8 cellular contexts compared by ENCODE assay signal in the genomic region with DNA sequence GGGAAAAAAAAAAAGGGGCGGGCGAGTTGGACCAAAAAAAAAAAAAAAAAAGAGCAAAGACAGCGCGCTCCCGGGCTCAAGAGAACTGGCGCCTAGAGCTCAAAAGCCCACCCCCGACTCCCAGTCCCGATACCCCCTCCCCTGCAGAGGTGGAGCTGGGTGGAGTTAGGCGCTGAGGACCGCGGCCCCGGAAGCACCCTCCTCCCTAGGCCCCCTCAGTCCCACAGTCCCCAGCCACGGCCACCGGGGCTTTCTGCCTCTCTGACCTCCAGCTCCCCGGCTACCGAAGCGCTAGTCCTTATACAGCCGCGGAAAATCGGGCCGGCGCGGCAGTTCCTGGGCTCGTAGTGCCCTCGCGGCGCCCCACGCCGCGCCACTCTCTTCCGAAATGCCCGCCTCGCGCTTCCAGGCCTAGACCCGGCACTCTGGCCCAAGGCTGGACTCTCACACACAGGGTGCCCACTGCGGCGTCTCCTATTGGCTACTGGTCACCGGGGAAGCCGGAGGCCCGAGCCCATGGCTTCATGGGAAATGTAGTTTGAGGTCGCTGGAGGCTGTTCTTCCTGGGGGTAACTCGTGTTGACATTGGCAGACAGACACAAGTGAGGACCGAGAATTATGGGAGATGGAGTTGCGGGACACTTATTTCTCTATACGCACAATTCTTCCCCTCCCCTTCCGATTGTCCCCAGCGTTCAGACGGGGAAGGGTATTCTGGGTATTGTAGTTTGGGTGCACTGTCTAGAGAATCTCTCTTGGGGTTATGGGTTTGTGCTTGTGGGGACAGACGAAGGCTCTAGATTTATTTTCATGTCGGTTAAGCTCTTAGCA. TPM values are rescaled to one million over a fixed set of nuclear protein-coding genes. Genes with fewer than 3 reads are reported as not detected.
A peak's percentile ranks its signal among the peaks of the same experiment; 100 is the strongest.
DNase-seq lines count a peak whose midpoint lies in the region; ATAC-seq and TF ChIP-seq lines count a peak whose summit lies in the region.

A gene with protein sequence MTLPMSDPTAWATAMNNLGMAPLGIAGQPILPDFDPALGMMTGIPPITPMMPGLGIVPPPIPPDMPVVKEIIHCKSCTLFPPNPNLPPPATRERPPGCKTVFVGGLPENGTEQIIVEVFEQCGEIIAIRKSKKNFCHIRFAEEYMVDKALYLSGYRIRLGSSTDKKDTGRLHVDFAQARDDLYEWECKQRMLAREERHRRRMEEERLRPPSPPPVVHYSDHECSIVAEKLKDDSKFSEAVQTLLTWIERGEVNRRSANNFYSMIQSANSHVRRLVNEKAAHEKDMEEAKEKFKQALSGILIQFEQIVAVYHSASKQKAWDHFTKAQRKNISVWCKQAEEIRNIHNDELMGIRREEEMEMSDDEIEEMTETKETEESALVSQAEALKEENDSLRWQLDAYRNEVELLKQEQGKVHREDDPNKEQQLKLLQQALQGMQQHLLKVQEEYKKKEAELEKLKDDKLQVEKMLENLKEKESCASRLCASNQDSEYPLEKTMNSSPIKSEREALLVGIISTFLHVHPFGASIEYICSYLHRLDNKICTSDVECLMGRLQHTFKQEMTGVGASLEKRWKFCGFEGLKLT (minus strand): TSS at position 427 of the 831 bp plus-strand sequence. CDS start 199,993 bp downstream, outside the sequence.

- H2AFZ ChIP-seq in DND-41 (ENCODE audit: low read depth, low read length) (peak within 1 kb of the TSS; percentile 90), GM23248 (peak within 1 kb of the TSS; percentile 90), fibroblast of lung (ENCODE audit: low read length) (peak within 1 kb of the TSS; percentile 55)

- H3K36me3 ChIP-seq in DND-41 (ENCODE audit: insufficient read depth, low read length) (peaks cover 4% of the 10 kb centered on the region; the same call in 1 of the 2 replicates), GM23248 (ENCODE audit: low read depth) (no peaks in the 10 kb centered on the region), fibroblast of lung (ENCODE audit: control insufficient read depth, insufficient read depth, low read length) (no peaks in the 10 kb centered on the region)
- peaks cover 0 to 7% (median 0%) of the 10 kb centered on the region in 3 experiments for H3K36me3 ChIP-seq in naive thymus-derived CD4-positive, alpha-beta T cell (ENCODE audit: control insufficient read depth in 2 of 3, insufficient read depth in 3 of 3, low read length in 3 of 3)

- H3K27ac ChIP-seq in DND-41 (ENCODE audit: low read length) = peak within 1 kb of the TSS; percentile 88
- peak within 1 kb of the TSS; percentile 86 for H3K27ac ChIP-seq in GM23248
- peak within 1 kb of the TSS; percentile 74 for H3K27ac ChIP-seq in fibroblast of lung (ENCODE audit: insufficient read depth, low read length)
- H3K27ac ChIP-seq in naive thymus-derived CD4-positive, alpha-beta T cell (ENCODE audit: low read depth, low read length) = peak within 1 kb of the TSS; percentile 93

- H3K79me2 ChIP-seq in DND-41 (ENCODE audit: insufficient read depth, low read length) (no peaks in the 10 kb centered on the region), GM23248 (ENCODE audit: insufficient read depth) (peaks cover 7% of the 10 kb centered on the region), fibroblast of lung (ENCODE audit: control insufficient read depth, insufficient read depth, low read length) (no peaks in the 10 kb centered on the region)

- CTCF ChIA-PET in naive thymus-derived CD4-positive, alpha-beta T cell (lab: Charles Lee) = interaction anchor here (0.7 kb wide), 1 partner anchor 13 kb away, joined by 3 read pairs; no protein-coding TSS in a partner anchor

- H3K9me3 ChIP-seq in DND-41 (ENCODE audit: insufficient read depth, low read length, severe bottlenecking) = no peaks in the 10 kb centered on the region
- H3K9me3 ChIP-seq in GM23248 (ENCODE audit: low read depth) = no peaks in the 10 kb centered on the region
- no peaks in the 10 kb centered on the region for H3K9me3 ChIP-seq in fibroblast of lung (ENCODE audit: control insufficient read depth, insufficient read depth, low read depth, low read length)
- H3K9me3 ChIP-seq in naive thymus-derived CD4-positive, alpha-beta T cell (ENCODE audit: control insufficient read depth in 2 of 3, low read length in 3 of 3) = no peaks in the 10 kb centered on the region

- whole genome bisulfite sequencing in GM23248 (ENCODE audit: low coverage in 1 of 2, low lambda C conversion rate in 2 of 2, missing lambda C conversion rate in 2 of 2), 2 experiments = 1% methylated on average over 32 to 34 of the region's 50 CpGs

- POLR2A ChIA-PET in naive thymus-derived CD4-positive, alpha-beta T cell (lab: Charles Lee) = interaction anchor here (0.7 kb wide), 1 partner anchor 1318 kb away, joined by 4 read pairs; no protein-coding TSS in a partner anchor

- H3K4me1 ChIP-seq in DND-41 (ENCODE audit: insufficient read depth, low read length) (peaks cover 14% of the 10 kb centered on the region), GM23248 (ENCODE audit: insufficient read depth) (peaks cover 4% of the 10 kb centered on the region; the same call in 1 of the 2 replicates), fibroblast of lung (ENCODE audit: control insufficient read depth, extremely low read depth, insufficient read depth, low read length) (no peaks in the 10 kb centered on the region)
- H3K4me1 ChIP-seq in naive thymus-derived CD4-positive, alpha-beta T cell (ENCODE audit: control insufficient read depth in 2 of 2, insufficient read depth in 2 of 2, low read length in 2 of 2) = peaks cover 0 to 5% of the 10 kb centered on the region in 2 donors

- no peak for TF ChIP-seq CTCF in DND-41 (IDR thresholded peaks at IDR 0.05; ENCODE audit: borderline replicate concordance, extremely low read depth, low read length, poor library complexity, severe bottlenecking)
- TF ChIP-seq CTCF in fibroblast of lung (conservative IDR thresholded peaks at IDR 0.05 in 1 of 2, IDR thresholded peaks at IDR 0.05 in 1 of 2; ENCODE audit: low read depth in 1 of 2, low read length in 2 of 2) = no peak

- H3K9me3 Mint-ChIP-seq in activated T-helper 1 cell treated with anti-CD3 and anti-CD28 coated beads, Interleukin-12 subunit alpha, Interleukin-12 subunit beta, Interleukin-2, Interleukin-4 antibody, amounts not matched to agents 30 ng/mL and 10 ng/mL and 1 ng/mL, durations not matched to agents 14 hours and 24 hours and 36 hours = no peaks in the 10 kb centered on the region
- no peaks in the 10 kb centered on the region for H3K9me3 Mint-ChIP-seq in naive thymus-derived CD4-positive, alpha-beta T cell

- H3K4me2 ChIP-seq in DND-41 (ENCODE audit: insufficient read depth, low read length) = peak within 1 kb of the TSS; percentile 65
- H3K4me2 ChIP-seq in GM23248 (ENCODE audit: unreplicated experiment) = peak within 1 kb of the TSS; percentile 99
- H3K4me2 ChIP-seq in fibroblast of lung (ENCODE audit: extremely low read depth, insufficient read depth, low read length) = peak within 1 kb of the TSS; percentile 58

- H3K4me3 ChIP-seq in DND-41 (ENCODE audit: low read depth in 1 of 2, low read length in 2 of 2) = peak within 1 kb of the TSS; percentile 63 to 83; a peak in 3 of 4 replicates
- peak within 1 kb of the TSS; percentile 97 for H3K4me3 ChIP-seq in GM23248
- peak within 1 kb of the TSS; percentile 59 to 79 (median 66) for H3K4me3 ChIP-seq in fibroblast of lung (replicated peaks in 1 of 4; ENCODE audit: control extremely low read depth in 1 of 4, insufficient read depth in 1 of 4, low read depth in 3 of 4, low read length in 4 of 4)
- peak within 1 kb of the TSS; percentile 79 for H3K4me3 ChIP-seq in naive thymus-derived CD4-positive, alpha-beta T cell (ENCODE audit: low read length)

- H4K20me1 ChIP-seq in DND-41 (ENCODE audit: insufficient read depth, low read length) (no peaks in the 10 kb centered on the region), GM23248 (ENCODE audit: insufficient read depth) (no peaks in the 10 kb centered on the region), fibroblast of lung (ENCODE audit: control insufficient read depth, extremely low read depth, insufficient read depth, low read length) (no peaks in the 10 kb centered on the region)

- peak within 1 kb of the TSS; percentile 83 for H3K27ac Mint-ChIP-seq in activated T-helper 1 cell treated with anti-CD3 and anti-CD28 coated beads, Interleukin-12 subunit alpha, Interleukin-12 subunit beta, Interleukin-2, Interleukin-4 antibody, amounts not matched to agents 30 ng/mL and 10 ng/mL and 1 ng/mL, durations not matched to agents 14 hours and 24 hours and 36 hours
- H3K27ac Mint-ChIP-seq in naive thymus-derived CD4-positive, alpha-beta T cell = peak within 1 kb of the TSS in 6 of 9 donors; percentile 51 to 91 (median 71)

- in situ Hi-C loops in GM23248 (cut with MboI) = no loop called here

- H3K27me3 Mint-ChIP-seq in activated T-helper 1 cell treated with anti-CD3 and anti-CD28 coated beads, Interleukin-12 subunit alpha, Interleukin-12 subunit beta, Interleukin-2, Interleukin-4 antibody, amounts not matched to agents 30 ng/mL and 10 ng/mL and 1 ng/mL, durations not matched to agents 14 hours and 24 hours and 36 hours (ENCODE audit: insufficient read depth) = peaks cover 5% of the 10 kb centered on the region
- no peaks in the 10 kb centered on the region for H3K27me3 Mint-ChIP-seq in naive thymus-derived CD4-positive, alpha-beta T cell

- H3K36me3 Mint-ChIP-seq in activated T-helper 1 cell treated with anti-CD3 and anti-CD28 coated beads, Interleukin-12 subunit alpha, Interleukin-12 subunit beta, Interleukin-2, Interleukin-4 antibody, amounts not matched to agents 30 ng/mL and 10 ng/mL and 1 ng/mL, durations not matched to agents 14 hours and 24 hours and 36 hours (ENCODE audit: low read depth) = peaks cover 7% of the 10 kb centered on the region
- H3K36me3 Mint-ChIP-seq in naive thymus-derived CD4-positive, alpha-beta T cell = peaks cover 0 to 6% (median 0%) of the 10 kb centered on the region in 5 donors

- peak; percentile 92 for ATAC-seq in DND-41 (ENCODE audit: insufficient read depth, low read depth)
- ATAC-seq in naive thymus-derived CD4-positive, alpha-beta T cell = peak; percentile 98

- H3K27me3 ChIP-seq in DND-41 (ENCODE audit: insufficient read depth, low read length, poor library complexity) = no peaks in the 10 kb centered on the region
- H3K27me3 ChIP-seq in GM23248 (replicated peaks; ENCODE audit: insufficient read depth) = no peaks in the 10 kb centered on the region
- H3K27me3 ChIP-seq in fibroblast of lung (ENCODE audit: control insufficient read depth, insufficient read depth, low read length) = no peaks in the 10 kb centered on the region
- no peaks in the 10 kb centered on the region for H3K27me3 ChIP-seq in naive thymus-derived CD4-positive, alpha-beta T cell (ENCODE audit: control insufficient read depth in 2 of 2, insufficient read depth in 2 of 2, low read length in 2 of 2)

- intact Hi-C loops in activated T-helper 1 cell treated with anti-CD3 and anti-CD28 coated beads, Interleukin-12 subunit alpha, Interleukin-12 subunit beta, Interleukin-2, Interleukin-4 antibody, amounts not matched to agents 30 ng/mL and 10 ng/mL and 1 ng/mL, durations not matched to agents 14 hours and 24 hours and 36 hours (cut with micrococcal nuclease) = loop anchor here (1.0 to 10.0 kb wide), 10 partner anchors 14 to 1314 kb away; a partner anchor contains a TSS
- intact Hi-C loops in naive thymus-derived CD4-positive, alpha-beta T cell (cut with micrococcal nuclease) = loop anchor here (1.0 to 10.0 kb wide), 13 partner anchors 502 to 1314 kb away; a partner anchor contains a TSS

- no peak within 1 kb of the TSS for H3K4me3 Mint-ChIP-seq in activated T-helper 1 cell treated with anti-CD3 and anti-CD28 coated beads, Interleukin-12 subunit alpha, Interleukin-12 subunit beta, Interleukin-2, Interleukin-4 antibody, amounts not matched to agents 30 ng/mL and 10 ng/mL and 1 ng/mL, durations not matched to agents 14 hours and 24 hours and 36 hours
- H3K4me3 Mint-ChIP-seq in naive thymus-derived CD4-positive, alpha-beta T cell = no peak within 1 kb of the TSS

- no peaks in the 10 kb centered on the region for H3K9me2 ChIP-seq in GM23248 (ENCODE audit: insufficient read depth)

- H3K9ac ChIP-seq in DND-41 (ENCODE audit: low read depth, low read length) (peak within 1 kb of the TSS; percentile 92), GM23248 (peak within 1 kb of the TSS; percentile 98), fibroblast of lung (ENCODE audit: insufficient read depth, low read length) (peak within 1 kb of the TSS; percentile 86)

- no peaks in the 10 kb centered on the region for H3F3A ChIP-seq in GM23248 (ENCODE audit: insufficient read depth)

- DNase-seq in DND-41 (peak; percentile 88), GM23248 (peak; percentile 94), Kasumi-1 (lab: John Stamatoyannopoulos, UW) (peak; percentile 95 to 96), RPMI7951 (ENCODE audit: low read depth) (peak; percentile 94), fibroblast of lung (ENCODE audit: low read depth in 2 of 2) (peak; percentile 97)
- peak; percentile 83 for DNase-seq in activated T-helper 1 cell treated with anti-CD3 and anti-CD28 coated beads, Interleukin-12 subunit alpha, Interleukin-12 subunit beta, Interleukin-2, Interleukin-4 antibody, amounts not matched to agents 30 ng/mL and 10 ng/mL and 1 ng/mL, durations not matched to agents 14 hours and 24 hours and 36 hours (ENCODE audit: low spot score)
- peak; percentile 51 to 90 (median 83) for DNase-seq in naive thymus-derived CD4-positive, alpha-beta T cell
- DNase-seq in stimulated activated naive CD4-positive, alpha-beta T cell (lab: John Stamatoyannopoulos, UW) = peak; percentile 60 to 84 (median 78)

- peaks cover 9% of the 10 kb centered on the region for H3K4me1 Mint-ChIP-seq in activated T-helper 1 cell treated with anti-CD3 and anti-CD28 coated beads, Interleukin-12 subunit alpha, Interleukin-12 subunit beta, Interleukin-2, Interleukin-4 antibody, amounts not matched to agents 30 ng/mL and 10 ng/mL and 1 ng/mL, durations not matched to agents 14 hours and 24 hours and 36 hours (ENCODE audit: low read depth)
- peaks cover 5 to 14% (median 12%) of the 10 kb centered on the region in 7 donors for H3K4me1 Mint-ChIP-seq in naive thymus-derived CD4-positive, alpha-beta T cell

RNA-seq across cellular contexts. Expression of the gene that starts here (rescaled TPM):
- 8.9 and 14.5 TPM in 2 replicates for total RNA-seq in GM23248 (2014; rRNA removed; shearing (Covaris generic))
- polyA plus RNA-seq in GM23248 (2016; fragmentation: Nextera tagmentation; extraction: Ambion mirVana) (13.4 and 13.6 TPM in 2 replicates), fibroblast of lung (9.2 and 12.9 TPM in 2 replicates)
- total RNA-seq in RPMI7951 (2014; rRNA removed; shearing (Covaris generic)) = 7.1 and 10.9 TPM in 2 replicates
- 15.6 and 20.5 TPM in 2 replicates for total RNA-seq in activated T-helper 1 cell treated with anti-CD3 and anti-CD28 coated beads, Interleukin-12 subunit alpha, Interleukin-12 subunit beta, Interleukin-2, Interleukin-4 antibody, amounts not matched to agents 30 ng/mL and 10 ng/mL and 1 ng/mL, durations not matched to agents 14 hours and 24 hours and 36 hours
- total RNA-seq in fibroblast of lung = 6.4 and 7.6 TPM in 2 replicates
- polyA plus RNA-seq in fibroblast of lung (2012) = 6.8 and 8.3 TPM in 2 replicates
- polyA minus RNA-seq in fibroblast of lung (ENCODE audit: low replicate concordance) = 2.6 and 9.8 TPM in 2 replicates
- total RNA-seq in naive thymus-derived CD4-positive, alpha-beta T cell = 10 to 100 TPM; 10.3 to 15.3 (median 12.1) TPM
- polyA plus RNA-seq in naive thymus-derived CD4-positive, alpha-beta T cell = 10 to 100 TPM; 23.6 to 24.0 TPM

Comparison
In these comparisons a context has a peak if more than half of its experiments do, and no peak if none do; other contexts are left out.
1. Peak in every context shown above with its lines: DNase-seq, ATAC-seq, H3K4me3 ChIP-seq and H3K27ac ChIP-seq.